1 cellular context compared by ENCODE assay signal in genomic region chr11:66289548-66290331, GRCh38.
TF ChIP-seq lines count a peak whose summit lies in the region.

No MANE protein-coding gene starts in this region.

TF ChIP-seq in HEK293, 187 proteins besides CTCF, POLR2A, EP300 and RAD21 (continued from another document):
- TF ChIP-seq ZIC2 (tag by site-specific recombination; IDR thresholded peaks at IDR 0.05) (peak; percentile 5; the same call in 1 of the 2 replicates), KLF16 (tag by site-specific recombination; IDR thresholded peaks at IDR 0.05) (peak; percentile 40; the same call in 1 of the 2 replicates), KLF8 (tag by site-specific recombination; IDR thresholded peaks at IDR 0.05) (0 out of 2 replicates have a peak, but pooled peaks have one; percentile 28), ZNF280C (tag by site-specific recombination; IDR thresholded peaks at IDR 0.05) (no peak), ZNF335 (tag by site-specific recombination; conservative IDR thresholded peaks at IDR 0.05) (peak; percentile 39), KLF10 (tag by site-specific recombination; IDR thresholded peaks at IDR 0.05) (0 out of 2 replicates have a peak, but pooled peaks have one; percentile 18), ZNF529 (tag by site-specific recombination; IDR thresholded peaks at IDR 0.05; ENCODE audit: insufficient replicate concordance) (no peak), ZNF600 (tag by site-specific recombination; IDR thresholded peaks at IDR 0.05) (peak; percentile 80), ZSCAN30 (tag by site-specific recombination; IDR thresholded peaks at IDR 0.05) (no peak), ZFHX2 (tag by site-specific recombination; conservative IDR thresholded peaks at IDR 0.05) (peak; percentile 78), ZNF221 (tag by site-specific recombination; IDR thresholded peaks at IDR 0.05; ENCODE audit: borderline replicate concordance) (no peak), ZFP69B (tag by site-specific recombination; IDR thresholded peaks at IDR 0.05) (no peak), ZBTB17 (tag by site-specific recombination; IDR thresholded peaks at IDR 0.05) (0 out of 2 replicates have a peak, but pooled peaks have one; percentile 61), REST (tag by site-specific recombination; IDR thresholded peaks at IDR 0.05) (peak; percentile 99), PATZ1 (tag by site-specific recombination; IDR thresholded peaks at IDR 0.05) (peak; percentile 15; the same call in 1 of the 2 replicates), ZNF626 (tag by site-specific recombination; IDR thresholded peaks at IDR 0.05) (no peak), ZNF146 (tag by site-specific recombination; IDR thresholded peaks at IDR 0.05) (no peak), ZNF2 (tag by site-specific recombination; IDR thresholded peaks at IDR 0.05) (0 out of 2 replicates have a peak, but pooled peaks have one; percentile 27), HOXD13 (CRISPR knock-in tag; IDR thresholded peaks at IDR 0.05; ENCODE audit: borderline replicate concordance) (0 out of 2 replicates have a peak, but pooled peaks have one; percentile 27), KLF9 (tag by site-specific recombination; IDR thresholded peaks at IDR 0.05; ENCODE audit: low read depth) (0 out of 2 replicates have a peak, but pooled peaks have one; percentile 8), SP7 (tag by site-specific recombination; IDR thresholded peaks at IDR 0.05) (peak; percentile 18; the same call in 1 of the 2 replicates), ZNF660 (tag by site-specific recombination; IDR thresholded peaks at IDR 0.05) (no peak), ZNF555 (tag by site-specific recombination; conservative IDR thresholded peaks at IDR 0.05) (no peak), EGR2 (tag by site-specific recombination; IDR thresholded peaks at IDR 0.05; ENCODE audit: low read depth) (peak; percentile 61), ZFP41 (tag by site-specific recombination; IDR thresholded peaks at IDR 0.05; ENCODE audit: borderline replicate concordance) (no peak), FEZF1 (tag by site-specific recombination; IDR thresholded peaks at IDR 0.05) (no peak), ZNF677 (tag by site-specific recombination; IDR thresholded peaks at IDR 0.05) (no peak), ZSCAN23 (tag by site-specific recombination; IDR thresholded peaks at IDR 0.05) (no peak), SETDB1 (IDR thresholded peaks at IDR 0.05; ENCODE audit: insufficient read length, low read length) (no peak), GLIS1 (tag by site-specific recombination; IDR thresholded peaks at IDR 0.05) (0 out of 2 replicates have a peak, but pooled peaks have one; percentile 12), PRDM2 (tag by site-specific recombination; IDR thresholded peaks at IDR 0.05; ENCODE audit: borderline replicate concordance) (no peak)
- TF ChIP-seq, protein P1, sequence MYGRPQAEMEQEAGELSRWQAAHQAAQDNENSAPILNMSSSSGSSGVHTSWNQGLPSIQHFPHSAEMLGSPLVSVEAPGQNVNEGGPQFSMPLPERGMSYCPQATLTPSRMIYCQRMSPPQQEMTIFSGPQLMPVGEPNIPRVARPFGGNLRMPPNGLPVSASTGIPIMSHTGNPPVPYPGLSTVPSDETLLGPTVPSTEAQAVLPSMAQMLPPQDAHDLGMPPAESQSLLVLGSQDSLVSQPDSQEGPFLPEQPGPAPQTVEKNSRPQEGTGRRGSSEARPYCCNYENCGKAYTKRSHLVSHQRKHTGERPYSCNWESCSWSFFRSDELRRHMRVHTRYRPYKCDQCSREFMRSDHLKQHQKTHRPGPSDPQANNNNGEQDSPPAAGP (tag by site-specific recombination; IDR thresholded peaks at IDR 0.05): 0 out of 2 replicates have a peak, but pooled peaks have one; percentile 16
- TF ChIP-seq, protein P2, sequence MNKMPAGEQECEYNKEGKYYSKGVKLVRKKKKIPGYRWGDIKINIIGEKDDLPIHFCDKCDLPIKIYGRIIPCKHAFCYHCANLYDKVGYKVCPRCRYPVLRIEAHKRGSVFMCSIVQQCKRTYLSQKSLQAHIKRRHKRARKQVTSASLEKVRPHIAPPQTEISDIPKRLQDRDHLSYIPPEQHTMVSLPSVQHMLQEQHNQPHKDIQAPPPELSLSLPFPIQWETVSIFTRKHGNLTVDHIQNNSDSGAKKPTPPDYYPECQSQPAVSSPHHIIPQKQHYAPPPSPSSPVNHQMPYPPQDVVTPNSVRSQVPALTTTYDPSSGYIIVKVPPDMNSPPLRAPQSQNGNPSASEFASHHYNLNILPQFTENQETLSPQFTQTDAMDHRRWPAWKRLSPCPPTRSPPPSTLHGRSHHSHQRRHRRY (tag by site-specific recombination; IDR thresholded peaks at IDR 0.05): no peak
